In the genomic region with DNA sequence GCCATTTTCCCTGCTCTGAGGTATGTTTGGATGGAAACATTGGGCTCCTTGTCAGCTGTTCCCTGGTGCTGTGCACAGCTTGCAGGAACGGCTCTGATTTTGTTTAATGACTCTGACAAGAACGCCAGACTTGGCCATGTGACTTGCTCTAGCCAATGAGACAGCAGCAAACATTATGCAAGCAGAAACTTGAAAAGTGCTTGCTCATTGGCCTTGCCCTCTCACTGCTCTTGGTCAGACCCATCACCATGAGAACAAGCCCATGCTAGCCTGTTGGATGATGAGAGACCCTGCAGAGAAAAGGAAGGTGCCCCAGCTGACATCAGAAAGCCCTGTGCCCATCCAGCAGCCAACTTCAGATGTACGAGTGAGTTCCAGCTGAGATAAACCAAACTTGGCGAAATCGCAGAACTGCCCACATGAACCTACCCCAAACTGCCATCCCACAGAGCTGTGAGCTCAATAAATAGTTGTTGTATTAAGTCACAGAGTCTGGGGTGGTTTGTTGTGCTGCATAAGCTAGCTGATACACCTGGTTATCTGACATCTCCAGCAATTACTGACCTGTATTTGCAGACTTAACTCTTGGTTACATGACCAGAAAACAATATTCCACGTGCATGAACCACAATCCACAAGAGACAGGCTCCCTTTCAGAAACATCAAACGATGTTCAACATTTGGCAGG, we compare ENCODE assay signal across 9 cellular contexts.
DNase-seq lines count a peak whose midpoint lies in the region; ATAC-seq and TF ChIP-seq lines count a peak whose summit lies in the region.
"Had no signal": no experiment of that assay in that cellular context is flagged by ENCODE, and none has a peak within 500 bp of the region (broad histone marks: within the 10 kb centered on the region; RNA-seq: fewer than 3 reads in every experiment).

No MANE protein-coding gene starts in this region.

- CTCF ChIA-PET in Caco-2 (lab: Charles Lee) = interaction anchor here (1.0 kb wide), 2 partner anchors 10 to 18 kb away, joined by 4 to 5 read pairs; no protein-coding TSS in a partner anchor

- H3K4me1 ChIP-seq in Caco-2 = peaks cover 10% of the 10 kb centered on the region
- no peaks in the 10 kb centered on the region for H3K4me1 ChIP-seq in effector memory CD4-positive, alpha-beta T cell (ENCODE audit: control insufficient read depth, insufficient read depth, low read length, poor library complexity, severe bottlenecking)

- peak; percentile 74 for ATAC-seq in left lobe of liver
- no peak for ATAC-seq in HG03342 (IDR thresholded peaks at IDR 0.05; ENCODE audit: unreplicated experiment)
- ATAC-seq in HG03159 (IDR thresholded peaks at IDR 0.05; ENCODE audit: unreplicated experiment) = no peak

- H3K4me3 Mint-ChIP-seq in Caco-2 (ENCODE audit: unreplicated experiment) (peak overlapping the region; percentile 8), HFFc6 (peak overlapping the region; percentile 26; the same call in 1 of the 2 replicates)
- H3K4me3 Mint-ChIP-seq: activated naive CD8-positive, alpha-beta T cell treated with anti-CD3 and anti-CD28 coated beads, Interleukin-2, amount 10 ng/mL, durations not matched to agents 7 days and 5 days had no signal

- H3K9me3 Mint-ChIP-seq in Caco-2 (ENCODE audit: unreplicated experiment) (no peaks in the 10 kb centered on the region), HFFc6 (no peaks in the 10 kb centered on the region)
- H3K9me3 Mint-ChIP-seq: activated naive CD8-positive, alpha-beta T cell treated with anti-CD3 and anti-CD28 coated beads, Interleukin-2, amount 10 ng/mL, durations not matched to agents 7 days and 5 days had no signal

- H3K36me3 Mint-ChIP-seq in Caco-2 (ENCODE audit: insufficient read depth, unreplicated experiment) = no peaks in the 10 kb centered on the region
- no peaks in the 10 kb centered on the region for H3K36me3 Mint-ChIP-seq in HFFc6 (ENCODE audit: low read depth)
- H3K36me3 Mint-ChIP-seq: activated naive CD8-positive, alpha-beta T cell treated with anti-CD3 and anti-CD28 coated beads, Interleukin-2, amount 10 ng/mL, durations not matched to agents 7 days and 5 days had no signal

- no peak overlapping the region for H3K27ac ChIP-seq in effector memory CD4-positive, alpha-beta T cell (ENCODE audit: insufficient read depth, low read length, poor library complexity, severe bottlenecking)

- peak; percentile 67 to 81 for DNase-seq in Caco-2
- DNase-seq in HFFc6 = peak; percentile 70
- DNase-seq in SHP77 treated with DMSO at 0.1 percent for 48 hours (lab: John Stamatoyannopoulos, UW) = peak; percentile 56
- no peak for DNase-seq in left lobe of liver (ENCODE audit: low spot score)
- no peak for DNase-seq in NCI-H69 (lab: John Stamatoyannopoulos, UW)
- DNase-seq in effector memory CD4-positive, alpha-beta T cell = no peak
- DNase-seq: activated naive CD8-positive, alpha-beta T cell treated with anti-CD3 and anti-CD28 coated beads, Interleukin-2, amount 10 ng/mL, durations not matched to agents 7 days and 5 days had no signal

- no TSS peak for BruUV-seq in Caco-2 (replicated peaks; lab: Mats Ljungman, UMichigan)

- no peak for TF ChIP-seq CTCF in Caco-2 (IDR thresholded peaks at IDR 0.05; ENCODE audit: insufficient read depth in 1 of 2, low read depth in 1 of 2, low read length in 1 of 2, severe bottlenecking in 1 of 2, unreplicated experiment in 1 of 2)
- TF ChIP-seq CTCF in HFFc6 (IDR thresholded peaks at IDR 0.05) = no peak

- H3K36me3 ChIP-seq in Caco-2 (ENCODE audit: control insufficient read depth, insufficient read depth, low read length) = no peaks in the 10 kb centered on the region
- H3K36me3 ChIP-seq in effector memory CD4-positive, alpha-beta T cell (ENCODE audit: control insufficient read depth, insufficient read depth, low read length) = no peaks in the 10 kb centered on the region

- H3K4me1 Mint-ChIP-seq in Caco-2 (ENCODE audit: low read depth, unreplicated experiment) (no peaks in the 10 kb centered on the region), HFFc6 (ENCODE audit: low read depth) (peaks cover 33% of the 10 kb centered on the region)

- intact Hi-C loops in Caco-2 (cut with micrococcal nuclease; ENCODE audit: unreplicated experiment) = no loop called here

- no peaks in the 10 kb centered on the region for H3K27me3 ChIP-seq in Caco-2 (replicated peaks; ENCODE audit: control insufficient read depth, insufficient read depth, low read length)
- H3K27me3 ChIP-seq in effector memory CD4-positive, alpha-beta T cell (replicated peaks; ENCODE audit: control insufficient read depth, insufficient read depth, low read length, poor library complexity, severe bottlenecking) = no peaks in the 10 kb centered on the region

- H3K4me3 ChIP-seq in Caco-2 (ENCODE audit: low read depth, low read length) = no peak overlapping the region
- no peak overlapping the region for H3K4me3 ChIP-seq in effector memory CD4-positive, alpha-beta T cell (ENCODE audit: insufficient read depth, low read depth, low read length, poor library complexity, severe bottlenecking)

- H3K9me3 ChIP-seq in Caco-2 = no peaks in the 10 kb centered on the region
- no peaks in the 10 kb centered on the region for H3K9me3 ChIP-seq in effector memory CD4-positive, alpha-beta T cell (ENCODE audit: control insufficient read depth, low read length)

- POLR2A ChIA-PET in Caco-2 (lab: Charles Lee) = interaction anchor here (0.7 kb wide), 2 partner anchors 447 to 600 kb away, joined by 3 read pairs; no protein-coding TSS in a partner anchor

- H3K27ac Mint-ChIP-seq in Caco-2 (ENCODE audit: unreplicated experiment) (no peak overlapping the region), HFFc6 (peak overlapping the region; percentile 77)
- H3K27ac Mint-ChIP-seq: activated naive CD8-positive, alpha-beta T cell treated with anti-CD3 and anti-CD28 coated beads, Interleukin-2, amount 10 ng/mL, durations not matched to agents 7 days and 5 days had no signal

- peaks cover 10% of the 10 kb centered on the region for H3K27me3 Mint-ChIP-seq in Caco-2 (ENCODE audit: insufficient read depth, unreplicated experiment)
- no peaks in the 10 kb centered on the region for H3K27me3 Mint-ChIP-seq in HFFc6 (ENCODE audit: insufficient read depth)

Comparison
In these comparisons a context has a peak if more than half of its experiments do, and no peak if none do; other contexts are left out.
1. DNase-seq: peak in Caco-2 (2 of 2), HFFc6 (single experiment) and SHP77 treated with DMSO at 0.1 percent for 48 hours (single experiment); none in left lobe of liver (single experiment), NCI-H69 (single experiment) and effector memory CD4-positive, alpha-beta T cell (0 of 3).